In the genomic region with DNA sequence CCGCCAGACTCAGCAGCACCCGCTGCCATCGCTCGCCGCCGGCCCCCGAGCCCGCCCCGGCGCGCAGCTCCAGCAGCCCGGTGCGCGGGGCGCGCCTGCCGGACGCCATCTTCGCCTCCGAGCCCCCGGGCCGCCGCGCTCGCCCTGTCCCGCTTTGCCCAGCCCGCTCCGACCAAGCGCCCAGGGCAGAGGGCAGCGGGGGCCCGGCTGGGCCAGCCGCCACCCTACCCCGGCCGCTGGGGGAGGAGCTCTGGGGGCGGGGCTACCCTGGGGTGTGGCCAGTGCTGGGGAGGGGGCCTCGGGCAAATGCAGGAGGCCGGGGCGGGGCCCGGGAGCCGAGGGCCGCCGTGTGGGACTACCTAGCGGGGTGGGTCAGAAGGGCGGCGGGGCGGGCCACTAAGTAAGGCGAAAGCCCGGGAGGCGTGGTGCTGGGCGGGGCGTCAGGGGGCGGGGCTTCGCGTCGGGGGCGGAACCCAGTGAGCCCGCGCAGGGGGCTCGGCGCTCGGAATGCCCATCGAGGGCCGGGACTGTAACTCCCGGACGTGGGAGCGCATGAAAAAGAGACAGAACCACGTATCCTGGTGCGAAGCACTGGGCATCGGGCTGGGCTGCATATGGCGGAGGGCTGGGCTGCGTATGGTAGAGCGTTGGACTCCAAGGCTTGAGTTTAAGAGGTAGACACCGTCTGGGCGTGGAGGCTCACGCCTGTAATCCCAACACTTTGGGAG, we compare ENCODE assay signal across 1 cellular context.
TF ChIP-seq lines count a peak whose summit lies in the region.

A gene (minus strand): TSS at position 252 of the 728 bp plus-strand sequence. CDS start 143 bp downstream, at position 109.

TF ChIP-seq in HepG2, 621 proteins besides CTCF, POLR2A, EP300 and RAD21 (continued from another document and continues in another):
- TF ChIP-seq, protein P1, sequence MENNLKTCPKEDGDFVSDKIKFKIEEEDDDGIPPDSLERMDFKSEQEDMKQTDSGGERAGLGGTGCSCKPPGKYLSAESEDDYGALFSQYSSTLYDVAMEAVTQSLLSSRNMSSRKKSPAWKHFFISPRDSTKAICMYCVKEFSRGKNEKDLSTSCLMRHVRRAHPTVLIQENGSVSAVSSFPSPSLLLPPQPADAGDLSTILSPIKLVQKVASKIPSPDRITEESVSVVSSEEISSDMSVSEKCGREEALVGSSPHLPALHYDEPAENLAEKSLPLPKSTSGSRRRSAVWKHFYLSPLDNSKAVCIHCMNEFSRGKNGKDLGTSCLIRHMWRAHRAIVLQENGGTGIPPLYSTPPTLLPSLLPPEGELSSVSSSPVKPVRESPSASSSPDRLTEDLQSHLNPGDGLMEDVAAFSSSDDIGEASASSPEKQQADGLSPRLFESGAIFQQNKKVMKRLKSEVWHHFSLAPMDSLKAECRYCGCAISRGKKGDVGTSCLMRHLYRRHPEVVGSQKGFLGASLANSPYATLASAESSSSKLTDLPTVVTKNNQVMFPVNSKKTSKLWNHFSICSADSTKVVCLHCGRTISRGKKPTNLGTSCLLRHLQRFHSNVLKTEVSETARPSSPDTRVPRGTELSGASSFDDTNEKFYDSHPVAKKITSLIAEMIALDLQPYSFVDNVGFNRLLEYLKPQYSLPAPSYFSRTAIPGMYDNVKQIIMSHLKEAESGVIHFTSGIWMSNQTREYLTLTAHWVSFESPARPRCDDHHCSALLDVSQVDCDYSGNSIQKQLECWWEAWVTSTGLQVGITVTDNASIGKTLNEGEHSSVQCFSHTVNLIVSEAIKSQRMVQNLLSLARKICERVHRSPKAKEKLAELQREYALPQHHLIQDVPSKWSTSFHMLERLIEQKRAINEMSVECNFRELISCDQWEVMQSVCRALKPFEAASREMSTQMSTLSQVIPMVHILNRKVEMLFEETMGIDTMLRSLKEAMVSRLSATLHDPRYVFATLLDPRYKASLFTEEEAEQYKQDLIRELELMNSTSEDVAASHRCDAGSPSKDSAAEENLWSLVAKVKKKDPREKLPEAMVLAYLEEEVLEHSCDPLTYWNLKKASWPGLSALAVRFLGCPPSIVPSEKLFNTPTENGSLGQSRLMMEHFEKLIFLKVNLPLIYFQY (CRISPR knock-in tag; IDR thresholded peaks at IDR 0.05; ENCODE audit: borderline replicate concordance) = no peak
- TF ChIP-seq KDM5B (CRISPR knock-in tag; IDR thresholded peaks at IDR 0.05; ENCODE audit: borderline replicate concordance) (peak; percentile 59; the same call in 1 of the 2 replicates), ZNF570 (CRISPR knock-in tag; IDR thresholded peaks at IDR 0.05; ENCODE audit: borderline replicate concordance) (no peak), ZFP62 (CRISPR knock-in tag; IDR thresholded peaks at IDR 0.05) (no peak), ZNF775 (CRISPR knock-in tag; IDR thresholded peaks at IDR 0.05; ENCODE audit: borderline replicate concordance) (no peak), YY1 (IDR thresholded peaks at IDR 0.05; ENCODE audit: insufficient read depth, insufficient replicate concordance, low read depth, low read length) (peak; percentile 89), ZNF564 (CRISPR knock-in tag; IDR thresholded peaks at IDR 0.05) (peak; percentile 60; the same call in 1 of the 2 replicates), NFKBIZ (CRISPR knock-in tag; IDR thresholded peaks at IDR 0.05) (no peak), U2AF2 (IDR thresholded peaks at IDR 0.05; ENCODE audit: low read depth, low read length) (no peak), ZNF225 (CRISPR knock-in tag; IDR thresholded peaks at IDR 0.05) (0 out of 2 replicates have a peak, but pooled peaks have one; percentile 64), ZSCAN21 (CRISPR knock-in tag; IDR thresholded peaks at IDR 0.05; ENCODE audit: borderline replicate concordance) (no peak; the same call in 1 of the 2 replicates), ZNF317 (CRISPR knock-in tag; IDR thresholded peaks at IDR 0.05) (no peak), DR1 (CRISPR knock-in tag; IDR thresholded peaks at IDR 0.05) (no peak; the same call in 1 of the 2 replicates), MTF2 (CRISPR knock-in tag; IDR thresholded peaks at IDR 0.05; ENCODE audit: borderline replicate concordance) (no peak), ZNF720 (CRISPR knock-in tag; IDR thresholded peaks at IDR 0.05) (no peak), MED13 (CRISPR knock-in tag; IDR thresholded peaks at IDR 0.05) (no peak), ZNF563 (CRISPR knock-in tag; IDR thresholded peaks at IDR 0.05) (peak; percentile 18; the same call in 1 of the 2 replicates), ZNF7 (CRISPR knock-in tag; IDR thresholded peaks at IDR 0.05) (no peak), IRF2 (CRISPR knock-in tag; IDR thresholded peaks at IDR 0.05) (no peak), ZNF777 (CRISPR knock-in tag; IDR thresholded peaks at IDR 0.05) (peak; percentile 77), ARNT (IDR thresholded peaks at IDR 0.05) (no peak), SPEN (CRISPR knock-in tag; IDR thresholded peaks at IDR 0.05; ENCODE audit: low read depth) (peak; percentile 19; the same call in 1 of the 2 replicates), MAFK (conservative IDR thresholded peaks at IDR 0.05 in 1 of 2, IDR thresholded peaks at IDR 0.05 in 1 of 2; ENCODE audit: low read length in 2 of 2) (no peak), ZNF343 (CRISPR knock-in tag; IDR thresholded peaks at IDR 0.05) (no peak; the same call in 1 of the 2 replicates), PHF20 (CRISPR knock-in tag; IDR thresholded peaks at IDR 0.05) (no peak), ZNF501 (CRISPR knock-in tag; IDR thresholded peaks at IDR 0.05) (no peak), ZNF556 (CRISPR knock-in tag; IDR thresholded peaks at IDR 0.05; ENCODE audit: borderline replicate concordance) (peak; percentile 75; the same call in 1 of the 2 replicates), SOX13 (IDR thresholded peaks at IDR 0.05) (no peak), SOX13 (CRISPR knock-in tag; conservative IDR thresholded peaks at IDR 0.05 in 1 of 2, IDR thresholded peaks at IDR 0.05 in 1 of 2) (0 out of 4 replicates have a peak, but pooled peaks of 1 of the 2 experiments have one; percentile 1), PHB2 (IDR thresholded peaks at IDR 0.05; ENCODE audit: partially characterized antibody) (no peak), NR2F1 (CRISPR knock-in tag; IDR thresholded peaks at IDR 0.05) (0 out of 4 replicates have a peak, but pooled peaks have one; percentile 23 to 27), SMARCE1 (IDR thresholded peaks at IDR 0.05; ENCODE audit: borderline replicate concordance) (no peak), ZNF772 (CRISPR knock-in tag; IDR thresholded peaks at IDR 0.05) (no peak), POLR2AphosphoS5 (IDR thresholded peaks at IDR 0.05; ENCODE audit: low read depth, low read length) (peak; percentile 39; the same call in 1 of the 2 replicates), ERF (CRISPR knock-in tag; IDR thresholded peaks at IDR 0.05) (no peak), ETV5 (CRISPR knock-in tag; IDR thresholded peaks at IDR 0.05; ENCODE audit: borderline replicate concordance) (no peak; the same call in 1 of the 2 replicates), REXO4 (CRISPR knock-in tag; IDR thresholded peaks at IDR 0.05; ENCODE audit: borderline replicate concordance) (no peak), SOX6 (IDR thresholded peaks at IDR 0.05) (no peak), SOX6 (CRISPR knock-in tag; IDR thresholded peaks at IDR 0.05) (no peak), HNRNPL (IDR thresholded peaks at IDR 0.05; ENCODE audit: low read depth, low read length) (peak; percentile 77; the same call in 1 of the 2 replicates), CEBPB (IDR thresholded peaks at IDR 0.05; ENCODE audit: borderline replicate concordance, low read depth, low read length) (no peak)
- TF ChIP-seq, protein P2, sequence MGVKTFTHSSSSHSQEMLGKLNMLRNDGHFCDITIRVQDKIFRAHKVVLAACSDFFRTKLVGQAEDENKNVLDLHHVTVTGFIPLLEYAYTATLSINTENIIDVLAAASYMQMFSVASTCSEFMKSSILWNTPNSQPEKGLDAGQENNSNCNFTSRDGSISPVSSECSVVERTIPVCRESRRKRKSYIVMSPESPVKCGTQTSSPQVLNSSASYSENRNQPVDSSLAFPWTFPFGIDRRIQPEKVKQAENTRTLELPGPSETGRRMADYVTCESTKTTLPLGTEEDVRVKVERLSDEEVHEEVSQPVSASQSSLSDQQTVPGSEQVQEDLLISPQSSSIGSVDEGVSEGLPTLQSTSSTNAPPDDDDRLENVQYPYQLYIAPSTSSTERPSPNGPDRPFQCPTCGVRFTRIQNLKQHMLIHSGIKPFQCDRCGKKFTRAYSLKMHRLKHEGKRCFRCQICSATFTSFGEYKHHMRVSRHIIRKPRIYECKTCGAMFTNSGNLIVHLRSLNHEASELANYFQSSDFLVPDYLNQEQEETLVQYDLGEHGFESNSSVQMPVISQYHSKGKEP (CRISPR knock-in tag; IDR thresholded peaks at IDR 0.05) = no peak
- TF ChIP-seq, protein P3, sequence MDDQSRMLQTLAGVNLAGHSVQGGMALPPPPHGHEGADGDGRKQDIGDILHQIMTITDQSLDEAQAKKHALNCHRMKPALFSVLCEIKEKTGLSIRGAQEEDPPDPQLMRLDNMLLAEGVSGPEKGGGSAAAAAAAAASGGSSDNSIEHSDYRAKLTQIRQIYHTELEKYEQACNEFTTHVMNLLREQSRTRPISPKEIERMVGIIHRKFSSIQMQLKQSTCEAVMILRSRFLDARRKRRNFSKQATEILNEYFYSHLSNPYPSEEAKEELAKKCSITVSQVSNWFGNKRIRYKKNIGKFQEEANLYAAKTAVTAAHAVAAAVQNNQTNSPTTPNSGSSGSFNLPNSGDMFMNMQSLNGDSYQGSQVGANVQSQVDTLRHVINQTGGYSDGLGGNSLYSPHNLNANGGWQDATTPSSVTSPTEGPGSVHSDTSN (CRISPR knock-in tag; IDR thresholded peaks at IDR 0.05; ENCODE audit: borderline replicate concordance) = no peak
- TF ChIP-seq, protein P4, sequence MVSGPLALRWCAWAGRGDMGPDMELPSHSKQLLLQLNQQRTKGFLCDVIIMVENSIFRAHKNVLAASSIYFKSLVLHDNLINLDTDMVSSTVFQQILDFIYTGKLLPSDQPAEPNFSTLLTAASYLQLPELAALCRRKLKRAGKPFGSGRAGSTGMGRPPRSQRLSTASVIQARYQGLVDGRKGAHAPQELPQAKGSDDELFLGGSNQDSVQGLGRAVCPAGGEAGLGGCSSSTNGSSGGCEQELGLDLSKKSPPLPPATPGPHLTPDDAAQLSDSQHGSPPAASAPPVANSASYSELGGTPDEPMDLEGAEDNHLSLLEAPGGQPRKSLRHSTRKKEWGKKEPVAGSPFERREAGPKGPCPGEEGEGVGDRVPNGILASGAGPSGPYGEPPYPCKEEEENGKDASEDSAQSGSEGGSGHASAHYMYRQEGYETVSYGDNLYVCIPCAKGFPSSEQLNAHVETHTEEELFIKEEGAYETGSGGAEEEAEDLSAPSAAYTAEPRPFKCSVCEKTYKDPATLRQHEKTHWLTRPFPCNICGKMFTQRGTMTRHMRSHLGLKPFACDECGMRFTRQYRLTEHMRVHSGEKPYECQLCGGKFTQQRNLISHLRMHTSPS (CRISPR knock-in tag; IDR thresholded peaks at IDR 0.05; ENCODE audit: low read depth) = peak; percentile 45; the same call in 1 of the 2 replicates
- TF ChIP-seq, protein P5, sequence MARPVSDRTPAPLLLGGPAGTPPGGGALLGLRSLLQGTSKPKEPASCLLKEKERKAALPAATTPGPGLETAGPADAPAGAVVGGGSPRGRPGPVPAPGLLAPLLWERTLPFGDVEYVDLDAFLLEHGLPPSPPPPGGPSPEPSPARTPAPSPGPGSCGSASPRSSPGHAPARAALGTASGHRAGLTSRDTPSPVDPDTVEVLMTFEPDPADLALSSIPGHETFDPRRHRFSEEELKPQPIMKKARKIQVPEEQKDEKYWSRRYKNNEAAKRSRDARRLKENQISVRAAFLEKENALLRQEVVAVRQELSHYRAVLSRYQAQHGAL (CRISPR knock-in tag; IDR thresholded peaks at IDR 0.05; ENCODE audit: not compliant biosample characterization) = no peak
- TF ChIP-seq, protein P6, sequence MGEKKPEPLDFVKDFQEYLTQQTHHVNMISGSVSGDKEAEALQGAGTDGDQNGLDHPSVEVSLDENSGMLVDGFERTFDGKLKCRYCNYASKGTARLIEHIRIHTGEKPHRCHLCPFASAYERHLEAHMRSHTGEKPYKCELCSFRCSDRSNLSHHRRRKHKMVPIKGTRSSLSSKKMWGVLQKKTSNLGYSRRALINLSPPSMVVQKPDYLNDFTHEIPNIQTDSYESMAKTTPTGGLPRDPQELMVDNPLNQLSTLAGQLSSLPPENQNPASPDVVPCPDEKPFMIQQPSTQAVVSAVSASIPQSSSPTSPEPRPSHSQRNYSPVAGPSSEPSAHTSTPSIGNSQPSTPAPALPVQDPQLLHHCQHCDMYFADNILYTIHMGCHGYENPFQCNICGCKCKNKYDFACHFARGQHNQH (CRISPR knock-in tag; IDR thresholded peaks at IDR 0.05) = no peak; the same call in 1 of the 2 replicates
- TF ChIP-seq, protein P7, sequence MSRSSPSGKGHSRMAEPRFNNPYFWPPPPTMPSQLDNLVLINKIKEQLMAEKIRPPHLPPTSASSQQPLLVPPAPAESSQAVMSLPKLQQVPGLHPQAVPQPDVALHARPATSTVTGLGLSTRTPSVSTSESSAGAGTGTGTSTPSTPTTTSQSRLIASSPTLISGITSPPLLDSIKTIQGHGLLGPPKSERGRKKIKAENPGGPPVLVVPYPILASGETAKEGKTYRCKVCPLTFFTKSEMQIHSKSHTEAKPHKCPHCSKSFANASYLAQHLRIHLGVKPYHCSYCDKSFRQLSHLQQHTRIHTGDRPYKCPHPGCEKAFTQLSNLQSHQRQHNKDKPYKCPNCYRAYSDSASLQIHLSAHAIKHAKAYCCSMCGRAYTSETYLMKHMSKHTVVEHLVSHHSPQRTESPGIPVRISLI (CRISPR knock-in tag; IDR thresholded peaks at IDR 0.05; ENCODE audit: borderline replicate concordance) = 0 out of 2 replicates have a peak, but pooled peaks have one; percentile 72
- TF ChIP-seq, protein P8, sequence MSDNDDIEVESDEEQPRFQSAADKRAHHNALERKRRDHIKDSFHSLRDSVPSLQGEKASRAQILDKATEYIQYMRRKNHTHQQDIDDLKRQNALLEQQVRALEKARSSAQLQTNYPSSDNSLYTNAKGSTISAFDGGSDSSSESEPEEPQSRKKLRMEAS (IDR thresholded peaks at IDR 0.05) = peak; percentile 68
- TF ChIP-seq, protein P9, sequence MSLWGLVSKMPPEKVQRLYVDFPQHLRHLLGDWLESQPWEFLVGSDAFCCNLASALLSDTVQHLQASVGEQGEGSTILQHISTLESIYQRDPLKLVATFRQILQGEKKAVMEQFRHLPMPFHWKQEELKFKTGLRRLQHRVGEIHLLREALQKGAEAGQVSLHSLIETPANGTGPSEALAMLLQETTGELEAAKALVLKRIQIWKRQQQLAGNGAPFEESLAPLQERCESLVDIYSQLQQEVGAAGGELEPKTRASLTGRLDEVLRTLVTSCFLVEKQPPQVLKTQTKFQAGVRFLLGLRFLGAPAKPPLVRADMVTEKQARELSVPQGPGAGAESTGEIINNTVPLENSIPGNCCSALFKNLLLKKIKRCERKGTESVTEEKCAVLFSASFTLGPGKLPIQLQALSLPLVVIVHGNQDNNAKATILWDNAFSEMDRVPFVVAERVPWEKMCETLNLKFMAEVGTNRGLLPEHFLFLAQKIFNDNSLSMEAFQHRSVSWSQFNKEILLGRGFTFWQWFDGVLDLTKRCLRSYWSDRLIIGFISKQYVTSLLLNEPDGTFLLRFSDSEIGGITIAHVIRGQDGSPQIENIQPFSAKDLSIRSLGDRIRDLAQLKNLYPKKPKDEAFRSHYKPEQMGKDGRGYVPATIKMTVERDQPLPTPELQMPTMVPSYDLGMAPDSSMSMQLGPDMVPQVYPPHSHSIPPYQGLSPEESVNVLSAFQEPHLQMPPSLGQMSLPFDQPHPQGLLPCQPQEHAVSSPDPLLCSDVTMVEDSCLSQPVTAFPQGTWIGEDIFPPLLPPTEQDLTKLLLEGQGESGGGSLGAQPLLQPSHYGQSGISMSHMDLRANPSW (CRISPR knock-in tag; IDR thresholded peaks at IDR 0.05; ENCODE audit: borderline replicate concordance) = no peak
